Comparison of ENCODE assay signal across 8 cellular contexts in genomic region chr5:141968914-141969608, GRCh38. TPM values are rescaled to one million over a fixed set of nuclear protein-coding genes. Genes with fewer than 3 reads are reported as not detected.
DNase-seq lines count a peak whose midpoint lies in the region; ATAC-seq and TF ChIP-seq lines count a peak whose summit lies in the region.

Gene RNF14 (plus strand): TSS chr5:141969105. CDS start chr5:141973589, 4,484 bp downstream.

- peaks cover 22% of the 10 kb centered on the region for H3K36me3 ChIP-seq in upper lobe of right lung

- peak within 1 kb of the TSS; percentile 92 for H3K4me3 Mint-ChIP-seq in activated naive CD8-positive, alpha-beta T cell treated with anti-CD3 and anti-CD28 coated beads, Interleukin-2, amount 50 U/mL, for 24 hours

- no peaks in the 10 kb centered on the region for H3K9me3 Mint-ChIP-seq in activated naive CD8-positive, alpha-beta T cell treated with anti-CD3 and anti-CD28 coated beads, Interleukin-2, amount 50 U/mL, for 24 hours

- H3K27me3 ChIP-seq in upper lobe of right lung = no peaks in the 10 kb centered on the region

- TF ChIP-seq CTCF in GM12872 (IDR thresholded peaks at IDR 0.05; ENCODE audit: insufficient read depth, low read depth, low read length) (peak; percentile 93), upper lobe of right lung (IDR thresholded peaks at IDR 0.05) (peak; percentile 99)

- peaks cover 14% of the 10 kb centered on the region for H3K4me1 ChIP-seq in upper lobe of right lung

- H3K4me3 ChIP-seq in upper lobe of right lung = peak within 1 kb of the TSS; percentile 77

- no peaks in the 10 kb centered on the region for H3K9me3 ChIP-seq in upper lobe of right lung

- H3K27ac ChIP-seq in upper lobe of right lung = peak within 1 kb of the TSS; percentile 98

- H3K36me3 Mint-ChIP-seq in activated naive CD8-positive, alpha-beta T cell treated with anti-CD3 and anti-CD28 coated beads, Interleukin-2, amount 50 U/mL, for 24 hours (ENCODE audit: low read depth) = peaks cover 10% of the 10 kb centered on the region

- intact Hi-C loops in cardiac septum (cut with DNase I) = no loop called here
- intact Hi-C loops in posterior vena cava (cut with DNase I) = no loop called here
- intact Hi-C loops in upper lobe of right lung (cut with DNase I) = no loop called here

- no peaks in the 10 kb centered on the region for H3K27me3 Mint-ChIP-seq in activated naive CD8-positive, alpha-beta T cell treated with anti-CD3 and anti-CD28 coated beads, Interleukin-2, amount 50 U/mL, for 24 hours

- peak; percentile 90 for ATAC-seq in HG02623 (IDR thresholded peaks at IDR 0.05; ENCODE audit: unreplicated experiment)
- ATAC-seq in activated naive CD8-positive, alpha-beta T cell treated with anti-CD3 and anti-CD28 coated beads, Interleukin-2, amount 50 U/mL, for 24 hours = peak; percentile 96
- peak; percentile 98 for ATAC-seq in upper lobe of right lung

- peak within 1 kb of the TSS; percentile 94 for H3K27ac Mint-ChIP-seq in activated naive CD8-positive, alpha-beta T cell treated with anti-CD3 and anti-CD28 coated beads, Interleukin-2, amount 50 U/mL, for 24 hours

- peaks cover 30% of the 10 kb centered on the region for H3K4me1 Mint-ChIP-seq in activated naive CD8-positive, alpha-beta T cell treated with anti-CD3 and anti-CD28 coated beads, Interleukin-2, amount 50 U/mL, for 24 hours

- DNase-seq in NCI-H1092 treated with DMSO at 0.1 percent for 48 hours (lab: John Stamatoyannopoulos, UW) (peak; percentile 80), SW 1271 (lab: John Stamatoyannopoulos, UW) (peak; percentile 85 to 95), cardiac septum (ENCODE audit: low spot score) (peak; percentile 97), posterior vena cava (ENCODE audit: low spot score) (peak; percentile 98), upper lobe of right lung (peak; percentile 99)
- DNase-seq in activated naive CD8-positive, alpha-beta T cell treated with anti-CD3 and anti-CD28 coated beads, Interleukin-2, amount 50 U/mL, for 24 hours = peak; percentile 95

RNA-seq across cellular contexts. Expression of gene RNF14, which starts in this region (rescaled TPM):
- total RNA-seq in cardiac septum (104 TPM), posterior vena cava (10 to 100 TPM; 59.3 to 61.2 TPM), upper lobe of right lung (51.6 TPM)

Comparison
In these comparisons a context has a peak if more than half of its experiments do, and no peak if none do; other contexts are left out.
1. Peak in every context shown above with its lines: DNase-seq, ATAC-seq, H3K4me3 ChIP-seq and H3K27ac ChIP-seq.